ENCODE assay signal across 10 cellular contexts in genomic region chr6:144411506-144412165, GRCh38.
DNase-seq lines count a peak whose midpoint lies in the region; ATAC-seq and TF ChIP-seq lines count a peak whose summit lies in the region.
"Had no signal": no experiment of that assay in that cellular context is flagged by ENCODE, and none has a peak within 500 bp of the region (broad histone marks: within the 10 kb centered on the region; RNA-seq: fewer than 3 reads in every experiment).

No MANE protein-coding gene starts in this region.

- H3K27me3 Mint-ChIP-seq in T-cell (no peaks in the 10 kb centered on the region), MCF 10A (ENCODE audit: insufficient read depth, unreplicated experiment) (no peaks in the 10 kb centered on the region)

- H3K27ac ChIP-seq in heart left ventricle, result no peak overlapping the region
- H3K27ac ChIP-seq: neutrophil had no signal

- peaks cover 26% of the 10 kb centered on the region for H3K36me3 Mint-ChIP-seq in T-cell
- no peaks in the 10 kb centered on the region for H3K36me3 Mint-ChIP-seq in MCF 10A (ENCODE audit: insufficient read depth, unreplicated experiment)

- no peaks in the 10 kb centered on the region for H3K27me3 ChIP-seq in heart left ventricle
- H3K27me3 ChIP-seq: neutrophil had no signal

- H3K4me1 Mint-ChIP-seq in T-cell, result peaks cover 72 to 86% (median 83%) of the 10 kb centered on the region in 3 donors
- H3K4me1 Mint-ChIP-seq in MCF 10A (ENCODE audit: insufficient read depth, unreplicated experiment), result peaks cover 33% of the 10 kb centered on the region

- WGBS in heart left ventricle, 4 donors, result 82 to 87% (median 83%) methylated on average over 6 of the region's 6 CpGs

- peak overlapping the region; percentile 4; the same call in 1 of the 2 replicates for H3K4me3 ChIP-seq in AG10803 (ENCODE audit: low read length)
- H3K4me3 ChIP-seq in heart left ventricle, result no peak overlapping the region

- peaks cover 0 to 57% (median 41%) of the 10 kb centered on the region in 12 donors for H3K4me1 ChIP-seq in heart left ventricle

- peak overlapping the region; percentile 72 to 76 (median 75) for H3K4me3 Mint-ChIP-seq in T-cell
- no peak overlapping the region for H3K4me3 Mint-ChIP-seq in MCF 10A (ENCODE audit: unreplicated experiment)

- CTCF ChIA-PET in T-cell (lab: Charles Lee), result no interaction called here
- CTCF ChIA-PET in MCF 10A (lab: Yijun Ruan, JAX), result no interaction called here

- H3K9me3 Mint-ChIP-seq in T-cell (no peaks in the 10 kb centered on the region), MCF 10A (ENCODE audit: unreplicated experiment) (no peaks in the 10 kb centered on the region)

- no peak for TF ChIP-seq POLR2A in heart left ventricle (IDR thresholded peaks at IDR 0.05)

- DNase-seq in AG10803 (ENCODE audit: low read depth) (peak; percentile 18), T-cell (no peak), left colon (no peak), heart left ventricle (no peak), MCF 10A (ENCODE audit: unreplicated experiment) (no peak)
- DNase-seq: activated effector memory CD4-positive, alpha-beta T cell treated with anti-CD3 and anti-CD28 coated beads, Interleukin-2, amount 50 U/mL, for 16 hours had no signal

- BruUV-seq in MCF 10A (replicated peaks; lab: Mats Ljungman, UMichigan), result no TSS peak

- TF ChIP-seq CTCF in AG10803 (conservative IDR thresholded peaks at IDR 0.05; ENCODE audit: low read length) (no peak), heart left ventricle (IDR thresholded peaks at IDR 0.05) (no peak), MCF 10A (IDR thresholded peaks at IDR 0.05; ENCODE audit: unreplicated experiment) (no peak)

- POLR2A ChIA-PET in T-cell (lab: Charles Lee), result interaction anchor here in 1 of 2 donors (0.6 kb wide), 1 partner anchor 131 kb away, joined by 7 read pairs; no protein-coding TSS in a partner anchor
- POLR2A ChIA-PET in MCF 10A (lab: Yijun Ruan, JAX), result no interaction called here

- peak; percentile 67 for ATAC-seq in GM19397 (IDR thresholded peaks at IDR 0.05; ENCODE audit: unreplicated experiment)
- peak; percentile 22 to 79 (median 54) for ATAC-seq in T-cell (replicated peaks in 1 of 4)
- ATAC-seq in left colon, result peak; percentile 29
- ATAC-seq in heart left ventricle, result no peak
- no peak for ATAC-seq in HG03520 (IDR thresholded peaks at IDR 0.05; ENCODE audit: unreplicated experiment)
- no peak for ATAC-seq in GM18870 (IDR thresholded peaks at IDR 0.05; ENCODE audit: unreplicated experiment)

- H3K36me3 ChIP-seq in heart left ventricle, result no peaks in the 10 kb centered on the region
- H3K36me3 ChIP-seq: neutrophil had no signal

- peak overlapping the region; percentile 91 to 92 for H3K27ac Mint-ChIP-seq in T-cell
- H3K27ac Mint-ChIP-seq in MCF 10A (ENCODE audit: low read depth, unreplicated experiment), result no peak overlapping the region

- intact Hi-C loops in left colon (cut with DNase I, micrococcal nuclease) (no loop called here), heart left ventricle (cut with DNase I) (loop anchor here in 4 of 10 donors (10.0 kb wide), 4 partner anchors 47 to 127 kb away; partner anchors contain the start of gene UTRN (in 1 of the 4)), MCF 10A (cut with micrococcal nuclease) (loop anchor here (10.0 kb wide), 2 partner anchors 67 to 197 kb away; no protein-coding TSS in a partner anchor)

- H3K9me3 ChIP-seq in heart left ventricle, result no peaks in the 10 kb centered on the region
- H3K9me3 ChIP-seq: neutrophil had no signal

Comparison
In these comparisons a context has a peak if more than half of its experiments do, and no peak if none do; other contexts are left out.
1. ATAC-seq: peak in GM19397 (single experiment), T-cell (4 of 4) and left colon (single experiment); none in heart left ventricle (0 of 4), HG03520 (single experiment) and GM18870 (single experiment).